Comparison of ENCODE assay signal across 18 cellular contexts in the genomic region with DNA sequence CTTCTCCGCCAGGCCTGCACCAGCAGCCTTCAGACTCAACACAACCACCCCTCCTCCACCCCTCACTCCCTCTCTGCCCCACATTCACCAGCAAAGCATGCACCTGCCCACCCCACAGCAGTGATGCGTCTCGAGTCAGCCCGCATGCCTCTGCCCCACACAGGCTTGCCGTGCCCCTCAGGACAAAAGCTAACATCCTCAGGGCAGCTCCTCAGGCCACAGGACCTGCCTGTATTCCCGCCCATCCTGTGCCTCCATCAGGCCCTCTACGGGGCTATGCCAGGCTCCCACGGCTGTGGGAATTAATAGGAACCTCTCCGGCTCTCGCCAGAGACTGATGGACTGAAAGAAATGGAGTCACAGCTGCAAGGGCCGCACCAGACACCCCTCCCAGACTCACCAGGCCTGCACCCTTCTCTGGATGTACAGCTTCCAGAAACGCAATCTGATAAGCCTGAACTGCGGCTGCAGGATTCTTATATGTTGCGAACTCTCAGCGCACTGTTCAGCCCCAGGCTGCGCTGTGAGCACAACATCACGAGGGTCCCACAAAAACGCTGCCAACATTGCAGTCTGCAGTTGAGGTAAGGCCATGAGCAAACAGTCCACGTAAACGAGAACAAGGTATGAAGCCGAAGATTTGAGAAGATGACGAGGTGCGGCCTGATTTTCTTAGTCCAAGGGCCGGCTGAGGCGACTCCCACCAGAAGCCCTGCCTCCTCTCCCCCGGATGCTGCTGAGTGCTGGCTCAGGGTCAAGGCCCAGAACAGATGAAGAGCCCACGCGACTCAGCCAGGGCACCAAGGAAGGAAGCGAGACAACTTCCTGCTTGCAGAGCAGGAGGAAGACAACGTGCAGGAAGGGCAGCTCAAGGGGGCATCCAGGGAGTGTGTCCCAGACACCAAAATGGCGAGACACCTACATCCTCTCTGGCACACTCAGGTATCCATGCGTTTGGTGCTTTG.
A peak's percentile ranks its signal among the peaks of the same experiment; 100 is the strongest.
DNase-seq lines count a peak whose midpoint lies in the region; ATAC-seq, FAIRE-seq and TF ChIP-seq lines count a peak whose summit lies in the region.
"Had no signal": no experiment of that assay in that cellular context is flagged by ENCODE, and none has a peak within 500 bp of the region (broad histone marks: within the 10 kb centered on the region; RNA-seq: fewer than 3 reads in every experiment).

No MANE protein-coding gene starts in this region.

- no peaks in the 10 kb centered on the region for H3K4me1 Mint-ChIP-seq in naive thymus-derived CD4-positive, alpha-beta T cell

- H3K9me3 Mint-ChIP-seq in naive thymus-derived CD4-positive, alpha-beta T cell: no peaks in the 10 kb centered on the region
- H3K9me3 Mint-ChIP-seq: central memory CD8-positive, alpha-beta T cell had no signal

- no peak for TF ChIP-seq CTCF in Peyer's patch (IDR thresholded peaks at IDR 0.05)

- no peaks in the 10 kb centered on the region for H3K27me3 ChIP-seq in right cardiac atrium (ENCODE audit: control insufficient read depth, insufficient read depth)
- no peaks in the 10 kb centered on the region for H3K27me3 ChIP-seq in iPS-15b (ENCODE audit: control insufficient read depth, insufficient read depth, low read length)
- H3K27me3 ChIP-seq in Peyer's patch: no peaks in the 10 kb centered on the region
- H3K27me3 ChIP-seq in naive thymus-derived CD4-positive, alpha-beta T cell (ENCODE audit: control insufficient read depth in 2 of 2, insufficient read depth in 2 of 2, low read length in 2 of 2): no peaks in the 10 kb centered on the region

- 76% methylated on average over 32 of the region's 32 CpGs for whole genome bisulfite sequencing in right cardiac atrium

- no peak overlapping the region for H3K4me3 Mint-ChIP-seq in naive thymus-derived CD4-positive, alpha-beta T cell
- H3K4me3 Mint-ChIP-seq: central memory CD8-positive, alpha-beta T cell had no signal

- H3K4me3 ChIP-seq in right cardiac atrium (ENCODE audit: low read length): no peak overlapping the region
- no peak overlapping the region for H3K4me3 ChIP-seq in iPS-15b (ENCODE audit: low read depth, low read length)
- no peak overlapping the region for H3K4me3 ChIP-seq in Peyer's patch
- no peak overlapping the region for H3K4me3 ChIP-seq in naive thymus-derived CD4-positive, alpha-beta T cell (ENCODE audit: low read length)

- H3K27me3 Mint-ChIP-seq in naive thymus-derived CD4-positive, alpha-beta T cell: peaks cover 0 to 3% (median 0%) of the 10 kb centered on the region in 5 donors
- H3K27me3 Mint-ChIP-seq: central memory CD8-positive, alpha-beta T cell had no signal

- peaks cover 7% of the 10 kb centered on the region for H3K36me3 ChIP-seq in iPS-15b (ENCODE audit: control insufficient read depth, insufficient read depth, low read length)
- peaks cover 0 to 59% (median 0%) of the 10 kb centered on the region in 3 donors for H3K36me3 ChIP-seq in Peyer's patch
- no peaks in the 10 kb centered on the region for H3K36me3 ChIP-seq in naive thymus-derived CD4-positive, alpha-beta T cell (ENCODE audit: control insufficient read depth in 2 of 3, insufficient read depth in 3 of 3, low read length in 3 of 3)

- peak overlapping the region in 2 of 9 donors; percentile 33 to 41 for H3K27ac Mint-ChIP-seq in naive thymus-derived CD4-positive, alpha-beta T cell

- DNase-seq in right cardiac atrium (peak in 2 of 3 donors; percentile 43 to 63), Right ventricle myocardium inferior (ENCODE audit: missing footprints) (no peak), RKO (ENCODE audit: low spot score) (peak; percentile 15), urothelium cell line (ENCODE audit: low spot score) (no peak), Peyer's patch (no peak), superior temporal gyrus (ENCODE audit: extremely low spot score) (no peak)
- DNase-seq in naive thymus-derived CD4-positive, alpha-beta T cell: no peak
- DNase-seq: activated T-cell treated with anti-CD3 and anti-CD28 coated beads for 4 hours, NCI-H1105, NCI-H446, occipital lobe, OCI-M1, small intestine, T-helper 1 cell had no signal

- ATAC-seq in right cardiac atrium (no peak), Right ventricle myocardium inferior (no peak)
- no peak for ATAC-seq in naive thymus-derived CD4-positive, alpha-beta T cell
- ATAC-seq: HepG2 had no signal

- peaks cover 0 to 10% (median 0%) of the 10 kb centered on the region in 5 donors for H3K36me3 Mint-ChIP-seq in naive thymus-derived CD4-positive, alpha-beta T cell

- no peaks in the 10 kb centered on the region for H3K4me1 ChIP-seq in right cardiac atrium (ENCODE audit: control insufficient read depth, insufficient read depth, low read length)
- no peaks in the 10 kb centered on the region for H3K4me1 ChIP-seq in iPS-15b (ENCODE audit: control insufficient read depth, insufficient read depth, low read length)
- H3K4me1 ChIP-seq in Peyer's patch: no peaks in the 10 kb centered on the region
- no peaks in the 10 kb centered on the region for H3K4me1 ChIP-seq in naive thymus-derived CD4-positive, alpha-beta T cell (ENCODE audit: control insufficient read depth in 2 of 2, insufficient read depth in 2 of 2, low read length in 2 of 2)

- H3K9ac ChIP-seq in iPS-15b (ENCODE audit: low read depth, low read length): peak overlapping the region; percentile 47

- no peak for TF ChIP-seq POLR2A in Peyer's patch (IDR thresholded peaks at IDR 0.05)

- CTCF ChIA-PET in naive thymus-derived CD4-positive, alpha-beta T cell (lab: Charles Lee): interaction anchor here (0.6 kb wide), 1 partner anchor 299 kb away, joined by 4 read pairs; no protein-coding TSS in a partner anchor

- H3K9me3 ChIP-seq in right cardiac atrium (ENCODE audit: control insufficient read depth, low read length) (no peaks in the 10 kb centered on the region), iPS-15b (ENCODE audit: control insufficient read depth, insufficient read depth, low read length) (no peaks in the 10 kb centered on the region), Peyer's patch (no peaks in the 10 kb centered on the region)
- no peaks in the 10 kb centered on the region for H3K9me3 ChIP-seq in naive thymus-derived CD4-positive, alpha-beta T cell (ENCODE audit: control insufficient read depth in 2 of 3, low read length in 3 of 3)

- intact Hi-C loops in right cardiac atrium (cut with DNase I): no loop called here
- intact Hi-C loops in Right ventricle myocardium inferior (cut with DNase I): no loop called here
- intact Hi-C loops in naive thymus-derived CD4-positive, alpha-beta T cell (cut with micrococcal nuclease): no loop called here

- no peak overlapping the region for H3K27ac ChIP-seq in right cardiac atrium (ENCODE audit: low read length)
- H3K27ac ChIP-seq in Peyer's patch: no peak overlapping the region
- no peak overlapping the region for H3K27ac ChIP-seq in naive thymus-derived CD4-positive, alpha-beta T cell (ENCODE audit: low read depth, low read length)
- H3K27ac ChIP-seq: epithelial cell of prostate had no signal

- peak; percentile 56 for FAIRE-seq in urothelium cell line (lab: Jason Lieb, UNC)
- FAIRE-seq: HepG2, small intestine had no signal

- POLR2A ChIA-PET in naive thymus-derived CD4-positive, alpha-beta T cell (lab: Charles Lee): interaction anchor here (0.6 kb wide), 1 partner anchor 398 kb away, joined by 4 read pairs; no protein-coding TSS in a partner anchor

Comparison
In these comparisons a context has a peak if more than half of its experiments do, and no peak if none do; other contexts are left out.
1. DNase-seq: peak in right cardiac atrium (2 of 3) and RKO (single experiment); none in Right ventricle myocardium inferior (single experiment), urothelium cell line (single experiment), Peyer's patch (0 of 3), naive thymus-derived CD4-positive, alpha-beta T cell (0 of 9) and superior temporal gyrus (single experiment).